ENCODE assay signal across 8 cellular contexts in the genomic region with DNA sequence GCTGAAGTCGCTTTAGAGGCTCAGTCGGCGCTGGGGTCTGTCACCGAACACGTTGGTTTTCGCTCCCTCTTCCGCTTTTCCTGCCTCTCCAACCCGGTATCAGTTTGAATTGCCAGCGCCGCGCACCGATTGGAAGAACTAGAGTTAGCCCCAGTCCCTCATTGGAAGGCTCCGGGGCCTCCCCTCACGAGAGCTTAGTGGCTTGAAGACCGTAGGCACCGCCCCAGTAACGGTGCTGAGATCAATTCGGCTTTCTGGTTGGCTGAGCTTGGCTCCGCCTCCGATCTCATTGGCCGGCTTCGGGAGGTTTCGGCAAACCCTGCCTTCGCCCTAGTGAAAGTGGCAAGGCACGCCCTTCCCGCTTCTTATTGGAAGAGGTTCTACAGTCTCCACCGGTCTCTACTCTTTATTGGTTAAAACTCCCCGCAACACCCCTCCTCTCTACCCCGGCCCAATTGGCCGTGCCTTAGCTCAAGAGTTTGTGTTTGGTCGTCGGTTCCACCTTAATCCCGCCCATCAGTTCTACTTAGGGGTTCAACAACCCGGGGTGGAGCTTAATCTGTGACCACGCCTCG. TPM values are rescaled to one million over a fixed set of nuclear protein-coding genes. Genes with fewer than 3 reads are reported as not detected.
DNase-seq lines count a peak whose midpoint lies in the region; ATAC-seq and TF ChIP-seq lines count a peak whose summit lies in the region.
"Not testable (repeated sequence)": the region's sequence is repeated elsewhere in the genome, so short reads cannot be mapped to it uniquely, and the experiment has no call there.

A gene (minus strand): TSS at position 51 of the 575 bp plus-strand sequence. CDS start 814 bp downstream, outside the sequence.

- H3K4me3 ChIP-seq in AG04449 (ENCODE audit: low read depth, low read length) = peak within 1 kb of the TSS; percentile 57
- H3K4me3 ChIP-seq in mammary epithelial cell (replicated peaks in 1 of 3; ENCODE audit: insufficient read depth in 1 of 3, low read depth in 2 of 3, low read length in 3 of 3) = peak within 1 kb of the TSS in 2 of 3 experiments; percentile 39 to 57

- intact Hi-C loops in activated B cell treated with CpG ODN at 0.5 μM for 24 hours (cut with micrococcal nuclease); mammary epithelial cell (cut with micrococcal nuclease): not testable (repeated sequence)

- not testable (repeated sequence) for TF ChIP-seq CTCF in AG04449 (IDR thresholded peaks at IDR 0.05; ENCODE audit: insufficient read depth, low read length, missing control alignments); activated B cell treated with CpG ODN at 0.5 μM for 24 hours (IDR thresholded peaks at IDR 0.05); mammary epithelial cell (conservative IDR thresholded peaks at IDR 0.05 in 1 of 2, IDR thresholded peaks at IDR 0.05 in 1 of 2; ENCODE audit: extremely low read depth in 1 of 2, insufficient read depth in 1 of 2, low read depth in 1 of 2, low read length in 2 of 2)

- peak within 1 kb of the TSS; percentile 40 for H3K9ac ChIP-seq in mammary epithelial cell (ENCODE audit: insufficient read depth, low read length)

- H3K4me3 Mint-ChIP-seq in activated B cell treated with CpG ODN at 0.5 μM for 24 hours = peak within 1 kb of the TSS; percentile 86

- CTCF ChIA-PET in AG04449 (lab: Yijun Ruan, JAX); activated B cell treated with CpG ODN at 0.5 μM for 24 hours (lab: Charles Lee); mammary epithelial cell (lab: Charles Lee; ENCODE audit: low non-redundant PET): not testable (repeated sequence)

- H3K27me3 Mint-ChIP-seq in activated B cell treated with CpG ODN at 0.5 μM for 24 hours = not testable (repeated sequence)

- H3K27ac ChIP-seq in mammary epithelial cell (ENCODE audit: insufficient read depth, low read depth, low read length) = not testable (repeated sequence)

- DNase-seq in AG04449 (ENCODE audit: low read depth, low spot score) = peak; percentile 100
- DNase-seq in NCI-H345 treated with DMSO at 0.1 percent for 48 hours (lab: John Stamatoyannopoulos, UW; ENCODE audit: unreplicated experiment) = peak; percentile 98
- peak; percentile 84 for DNase-seq in activated B cell treated with CpG ODN at 0.5 μM for 24 hours
- peak; percentile 100 for DNase-seq in mammary epithelial cell
- DNase-seq in inferior parietal cortex (ENCODE audit: extremely low spot score) = peak; percentile 99
- peak; percentile 98 for DNase-seq in smooth muscle cell of the brain vasculature (ENCODE audit: low read depth, low spot score)

- POLR2A ChIA-PET in AG04449 (lab: Yijun Ruan, JAX); activated B cell treated with CpG ODN at 0.5 μM for 24 hours (lab: Charles Lee): not testable (repeated sequence)

- peak within 1 kb of the TSS; percentile 56 for H2AFZ ChIP-seq in mammary epithelial cell (ENCODE audit: low read depth, low read length)

- not testable (repeated sequence) for H3K4me1 Mint-ChIP-seq in activated B cell treated with CpG ODN at 0.5 μM for 24 hours

- no CpG with 5 or more reads among the region's 36 CpGs for WGBS in mammary epithelial cell (ENCODE audit: low coverage, missing lambda C conversion rate)

- H3K36me3 ChIP-seq in mammary epithelial cell (ENCODE audit: insufficient read depth, low read length) = not testable (repeated sequence)

- H3K4me1 ChIP-seq in mammary epithelial cell (ENCODE audit: insufficient read depth, low read length) = not testable (repeated sequence)

- H3K4me2 ChIP-seq in mammary epithelial cell (ENCODE audit: insufficient read depth, low read depth, low read length) = not testable (repeated sequence)

- in situ Hi-C loops in mammary epithelial cell (cut with MboI; ENCODE audit: low sequenced_read_pairs in 2 of 2) = not testable (repeated sequence)

- BruUV-seq in mammary epithelial cell (replicated peaks; lab: Mats Ljungman, UMichigan) = not testable (repeated sequence)

- H3K36me3 Mint-ChIP-seq in activated B cell treated with CpG ODN at 0.5 μM for 24 hours (ENCODE audit: low read depth) = not testable (repeated sequence)

- H3K27ac Mint-ChIP-seq in activated B cell treated with CpG ODN at 0.5 μM for 24 hours = peak within 1 kb of the TSS; percentile 68

- H3K79me2 ChIP-seq in mammary epithelial cell (ENCODE audit: insufficient read depth, low read length) = not testable (repeated sequence)

- H3K9me3 ChIP-seq in mammary epithelial cell (replicated peaks; ENCODE audit: insufficient read depth, low read length) = not testable (repeated sequence)

- H4K20me1 ChIP-seq in mammary epithelial cell (ENCODE audit: insufficient read depth, low read length) = not testable (repeated sequence)

- dilution Hi-C loops in mammary epithelial cell (cut with HindIII; ENCODE audit: low sequenced_read_pairs) = not testable (repeated sequence)

- ATAC-seq in GM19324 (IDR thresholded peaks at IDR 0.05; ENCODE audit: low FRiP score, unreplicated experiment) (peak; percentile 91), HG03432 (IDR thresholded peaks at IDR 0.05; ENCODE audit: unreplicated experiment) (peak; percentile 83), activated B cell treated with CpG ODN at 0.5 μM for 24 hours (ENCODE audit: low read depth) (peak; percentile 79)

- H3K27me3 ChIP-seq in mammary epithelial cell (ENCODE audit: insufficient read depth, low read length) = not testable (repeated sequence)

- H3K9me3 Mint-ChIP-seq in activated B cell treated with CpG ODN at 0.5 μM for 24 hours = not testable (repeated sequence)

RNA-seq across cellular contexts. Expression of the gene that starts here (rescaled TPM):
- total RNA-seq in activated B cell treated with CpG ODN at 0.5 μM for 24 hours (1.9 and 3.7 TPM in 2 replicates), mammary epithelial cell (1 to 10 TPM; 1.5 to 7.4 TPM)
- 5.2 TPM for polyA plus RNA-seq in mammary epithelial cell
- 3.2 TPM for polyA minus RNA-seq in mammary epithelial cell
